In genomic region chr11:8809185-8809584, GRCh38 we compare ENCODE assay signal across 10 cellular contexts.
DNase-seq lines count a peak whose midpoint lies in the region; ATAC-seq and TF ChIP-seq lines count a peak whose summit lies in the region.
"Had no signal": no experiment of that assay in that cellular context is flagged by ENCODE, and none has a peak within 500 bp of the region (broad histone marks: within the 10 kb centered on the region; RNA-seq: fewer than 3 reads in every experiment).

No MANE protein-coding gene starts in this region.

- WGBS in esophagus muscularis mucosa = 31% methylated on average over 4 of the region's 4 CpGs

- H3K27me3 Mint-ChIP-seq in neural progenitor cell (ENCODE audit: insufficient read depth, low read depth) = no peaks in the 10 kb centered on the region

- no peak overlapping the region for H2AFZ ChIP-seq in neural progenitor cell (replicated peaks)

- TF ChIP-seq CTCF in right atrium auricular region (IDR thresholded peaks at IDR 0.05) (no peak), esophagus muscularis mucosa (IDR thresholded peaks at IDR 0.05) (no peak), neural progenitor cell (IDR thresholded peaks at IDR 0.05) (no peak)

- H3K4me3 ChIP-seq in right atrium auricular region = peak overlapping the region; percentile 57 to 69
- peak overlapping the region; percentile 65 to 78 (median 74) for H3K4me3 ChIP-seq in esophagus muscularis mucosa
- H3K4me3 ChIP-seq in neural progenitor cell = peak overlapping the region; percentile 40

- peaks cover 22% of the 10 kb centered on the region for H3F3A ChIP-seq in neural progenitor cell (ENCODE audit: low read depth)

- intact Hi-C loops in Right ventricle myocardium superior (cut with DNase I) (loop anchor here (5.0 kb wide), 1 partner anchor 102 kb away; no protein-coding TSS in a partner anchor), esophagus muscularis mucosa (cut with DNase I) (loop anchor here (5.0 kb wide), 1 partner anchor 102 kb away; no protein-coding TSS in a partner anchor)

- H3K27ac ChIP-seq in right atrium auricular region = peak overlapping the region; percentile 89 to 93
- H3K27ac ChIP-seq in esophagus muscularis mucosa (replicated peaks in 1 of 4) = peak overlapping the region; percentile 90 to 95 (median 93)
- peak overlapping the region; percentile 49 for H3K27ac ChIP-seq in neural progenitor cell

- H3K79me2 ChIP-seq in neural progenitor cell (ENCODE audit: low read depth) = peaks cover 7% of the 10 kb centered on the region

- H3K36me3 ChIP-seq in right atrium auricular region (no peaks in the 10 kb centered on the region), esophagus muscularis mucosa (no peaks in the 10 kb centered on the region), neural progenitor cell (no peaks in the 10 kb centered on the region)

- no peak for TF ChIP-seq EP300 in esophagus muscularis mucosa (IDR thresholded peaks at IDR 0.05)

- peak overlapping the region; percentile 95 for H3K4me3 Mint-ChIP-seq in neural progenitor cell

- no peak for ATAC-seq in Right ventricle myocardium superior (ENCODE audit: poor library complexity)
- ATAC-seq in HG03108 (IDR thresholded peaks at IDR 0.05; ENCODE audit: unreplicated experiment) = no peak
- ATAC-seq in GM21786 (IDR thresholded peaks at IDR 0.05; ENCODE audit: unreplicated experiment) = no peak

- peaks cover 71% of the 10 kb centered on the region for H3K4me1 Mint-ChIP-seq in neural progenitor cell

- peak overlapping the region; percentile 82 for H3K4me2 ChIP-seq in neural progenitor cell

- no peak for DNase-seq in right atrium auricular region (ENCODE audit: low spot score)
- no peak for DNase-seq in Right ventricle myocardium superior
- DNase-seq in esophagus muscularis mucosa (ENCODE audit: extremely low spot score) = no peak
- no peak for DNase-seq in neural progenitor cell (ENCODE audit: low spot score)
- DNase-seq in NCI-H1930 (lab: John Stamatoyannopoulos, UW) = no peak
- no peak for DNase-seq in NCI-H526 treated with DMSO at 0.1 percent for 48 hours (lab: John Stamatoyannopoulos, UW)
- DNase-seq: GOT3, T-helper 2 cell had no signal

- H3K27ac Mint-ChIP-seq in neural progenitor cell = peak overlapping the region; percentile 99

- H3K4me1 ChIP-seq in right atrium auricular region = peaks cover 0 to 81% of the 10 kb centered on the region in 2 donors
- H3K4me1 ChIP-seq in esophagus muscularis mucosa = peaks cover 70 to 89% (median 83%) of the 10 kb centered on the region in 4 donors
- peaks cover 52% of the 10 kb centered on the region for H3K4me1 ChIP-seq in neural progenitor cell

- no peak for TF ChIP-seq POLR2A in esophagus muscularis mucosa (IDR thresholded peaks at IDR 0.05; ENCODE audit: low read depth)

- peaks cover 33% of the 10 kb centered on the region for H4K20me1 ChIP-seq in neural progenitor cell (ENCODE audit: low read depth)

- no peaks in the 10 kb centered on the region for H3K9me3 Mint-ChIP-seq in neural progenitor cell

- H3K9ac ChIP-seq in neural progenitor cell = no peak overlapping the region

- H3K27me3 ChIP-seq in right atrium auricular region (no peaks in the 10 kb centered on the region), esophagus muscularis mucosa (no peaks in the 10 kb centered on the region), neural progenitor cell (no peaks in the 10 kb centered on the region)

- H3K9me3 ChIP-seq in right atrium auricular region (no peaks in the 10 kb centered on the region), esophagus muscularis mucosa (no peaks in the 10 kb centered on the region), neural progenitor cell (ENCODE audit: low read depth) (no peaks in the 10 kb centered on the region)

- H3K36me3 Mint-ChIP-seq in neural progenitor cell = peaks cover 10% of the 10 kb centered on the region
